ENCODE assay signal across 8 cellular contexts in genomic region chr7:136687693-136688322, GRCh38.
DNase-seq lines count a peak whose midpoint lies in the region; ATAC-seq, FAIRE-seq and TF ChIP-seq lines count a peak whose summit lies in the region.

No MANE protein-coding gene starts in this region.

- H3K4me3 ChIP-seq in OCI-LY1 (ENCODE audit: low read depth, low read length, poor library complexity, severe bottlenecking): no peak overlapping the region
- H3K4me3 ChIP-seq in fibroblast of pulmonary artery (replicated peaks; ENCODE audit: low read depth, low read length): no peak overlapping the region
- H3K4me3 ChIP-seq in esophagus squamous epithelium: no peak overlapping the region

- H3K27me3 ChIP-seq in OCI-LY1 (ENCODE audit: insufficient read depth, low read length): no peaks in the 10 kb centered on the region
- no peaks in the 10 kb centered on the region for H3K27me3 ChIP-seq in esophagus squamous epithelium

- H3K9ac ChIP-seq in OCI-LY1 (ENCODE audit: low read length): no peak overlapping the region

- no peaks in the 10 kb centered on the region for H3K9me3 ChIP-seq in OCI-LY1 (ENCODE audit: low read length)
- H3K9me3 ChIP-seq in esophagus squamous epithelium: no peaks in the 10 kb centered on the region

- TF ChIP-seq POLR2A in H54 (IDR thresholded peaks at IDR 0.05; ENCODE audit: low read depth, low read length) (no peak), esophagus squamous epithelium (IDR thresholded peaks at IDR 0.05) (no peak)

- intact Hi-C loops in esophagus squamous epithelium (cut with DNase I): no loop called here

- H3K9me2 ChIP-seq in OCI-LY1 (ENCODE audit: low read depth, low read length): no peaks in the 10 kb centered on the region; the same call in 1 of the 2 replicates

- no peaks in the 10 kb centered on the region for H4K20me1 ChIP-seq in OCI-LY1 (ENCODE audit: insufficient read depth, low read length)

- WGBS in esophagus squamous epithelium, 2 donors: 46 to 73% methylated on average over 2 of the region's 2 CpGs

- DNase-seq in DMS53 (lab: John Stamatoyannopoulos, UW): peak; percentile 84
- DNase-seq in H54 (ENCODE audit: insufficient read length, low spot score): no peak
- peak; percentile 56 for DNase-seq in fibroblast of pulmonary artery (ENCODE audit: low read depth)
- no peak for DNase-seq in esophagus squamous epithelium (lab: John Stamatoyannopoulos, UW)
- DNase-seq in DMS153 (lab: John Stamatoyannopoulos, UW): no peak
- no peak for DNase-seq in C1 segment of cervical spinal cord (lab: John Stamatoyannopoulos, UW)

- no peak overlapping the region for H3K4me2 ChIP-seq in OCI-LY1 (ENCODE audit: low read length)

- no peak overlapping the region for H3K27ac ChIP-seq in OCI-LY1 (ENCODE audit: low read depth, low read length, poor library complexity, severe bottlenecking)
- H3K27ac ChIP-seq in esophagus squamous epithelium: no peak overlapping the region

- peak; percentile 52 for FAIRE-seq in H54 (lab: Jason Lieb, UNC)

- H3K4me1 ChIP-seq in OCI-LY1 (ENCODE audit: insufficient read depth, low read length, severe bottlenecking): no peaks in the 10 kb centered on the region
- H3K4me1 ChIP-seq in esophagus squamous epithelium: no peaks in the 10 kb centered on the region

- no peaks in the 10 kb centered on the region for H3K79me2 ChIP-seq in OCI-LY1 (ENCODE audit: insufficient read depth, low read length)

- H2AFZ ChIP-seq in OCI-LY1 (ENCODE audit: low read length): no peak overlapping the region

- H3F3A ChIP-seq in OCI-LY1 (ENCODE audit: insufficient read depth, low read length): no peaks in the 10 kb centered on the region

- no peak for ATAC-seq in GM21390 (IDR thresholded peaks at IDR 0.05; ENCODE audit: unreplicated experiment)

- H3K36me3 ChIP-seq in OCI-LY1 (ENCODE audit: insufficient read depth, low read length): no peaks in the 10 kb centered on the region
- H3K36me3 ChIP-seq in esophagus squamous epithelium: no peaks in the 10 kb centered on the region

- peak; percentile 88 for TF ChIP-seq CTCF in OCI-LY1 (IDR thresholded peaks at IDR 0.05; ENCODE audit: low read length)
- peak; percentile 73 for TF ChIP-seq CTCF in fibroblast of pulmonary artery (IDR thresholded peaks at IDR 0.05; ENCODE audit: low read length, missing control alignments)
- TF ChIP-seq CTCF in esophagus squamous epithelium (IDR thresholded peaks at IDR 0.05): peak in 3 of 6 experiments; percentile 23 to 37 (median 24)

Comparison
In these comparisons a context has a peak if more than half of its experiments do, and no peak if none do; other contexts are left out.
1. DNase-seq: peak in DMS53 (single experiment) and fibroblast of pulmonary artery (single experiment); none in H54 (single experiment), esophagus squamous epithelium (single experiment), DMS153 (single experiment) and C1 segment of cervical spinal cord (0 of 14).